ENCODE assay signal across 12 cellular contexts in genomic region chr3:132593950-132594328, GRCh38. TPM values are rescaled to one million over a fixed set of nuclear protein-coding genes. Genes with fewer than 3 reads are reported as not detected.
DNase-seq lines count a peak whose midpoint lies in the region; ATAC-seq and TF ChIP-seq lines count a peak whose summit lies in the region.
"Had no signal": no experiment of that assay in that cellular context is flagged by ENCODE, and none has a peak within 500 bp of the region (broad histone marks: within the 10 kb centered on the region; RNA-seq: fewer than 3 reads in every experiment).

No MANE protein-coding gene starts in this region.

- H3K36me3 ChIP-seq in SJSA1 (no peaks in the 10 kb centered on the region), osteoblast (ENCODE audit: insufficient read depth, low read length) (no peaks in the 10 kb centered on the region)

- DNase-seq in ELR (ENCODE audit: low read depth) (peak; percentile 94), SJSA1 (ENCODE audit: low read depth in 1 of 2, low spot score in 2 of 2) (peak; percentile 50 to 78), epidermal melanocyte (ENCODE audit: insufficient read length, low spot score) (peak; percentile 33), osteoblast (ENCODE audit: insufficient read length, low spot score, missing footprints) (peak; percentile 21), HuH-7 (ENCODE audit: low spot score) (no peak)
- DNase-seq in activated naive CD4-positive, alpha-beta T cell (lab: John Stamatoyannopoulos, UW), result no peak
- DNase-seq: heart left ventricle, NCI-H1436 treated with DMSO at 0.1 percent for 48 hours had no signal

- H3K79me2 ChIP-seq in osteoblast (ENCODE audit: insufficient read depth, low read length), result no peaks in the 10 kb centered on the region

- H3K27me3 ChIP-seq in SJSA1 (replicated peaks), result no peaks in the 10 kb centered on the region
- H3K27me3 ChIP-seq in osteoblast (ENCODE audit: insufficient read depth, low read length), result no peaks in the 10 kb centered on the region
- H3K27me3 ChIP-seq: heart left ventricle, tibial nerve had no signal

- no peak overlapping the region for H3K4me3 ChIP-seq in SJSA1
- peak overlapping the region; percentile 8 for H3K4me3 ChIP-seq in osteoblast (ENCODE audit: insufficient read depth, low read length)
- H3K4me3 ChIP-seq: heart left ventricle, tibial nerve had no signal

- TF ChIP-seq CTCF in osteoblast (IDR thresholded peaks at IDR 0.05; ENCODE audit: extremely low read depth, low read depth, low read length), result no peak

- H3K9me3 ChIP-seq in SJSA1 (replicated peaks) (no peaks in the 10 kb centered on the region), osteoblast (ENCODE audit: low read depth, low read length) (no peaks in the 10 kb centered on the region)
- H3K9me3 ChIP-seq: tibial nerve had no signal

- peak overlapping the region; percentile 88 for H3K27ac ChIP-seq in SJSA1
- H3K27ac ChIP-seq in osteoblast (ENCODE audit: low read depth, low read length), result peak overlapping the region; percentile 90
- H3K27ac ChIP-seq: heart left ventricle, tibial nerve had no signal

- H3K4me1 ChIP-seq in SJSA1 (replicated peaks) (peaks cover 32% of the 10 kb centered on the region), osteoblast (ENCODE audit: insufficient read depth, low read length) (peaks cover 26% of the 10 kb centered on the region)

- peak overlapping the region; percentile 38 for H2AFZ ChIP-seq in osteoblast (ENCODE audit: low read length)

- no peaks in the 10 kb centered on the region for H4K20me1 ChIP-seq in osteoblast (ENCODE audit: insufficient read depth, low read length)

- ATAC-seq in GM21737 (IDR thresholded peaks at IDR 0.05; ENCODE audit: unreplicated experiment), result no peak
- no peak for ATAC-seq in GM19395 (IDR thresholded peaks at IDR 0.05; ENCODE audit: unreplicated experiment)

- peak overlapping the region; percentile 68 for H3K4me2 ChIP-seq in osteoblast (ENCODE audit: insufficient read depth, low read length)

RNA-seq across cellular contexts. Expression of gene ACKR4, which starts 3.1 kb away (rescaled TPM):
- 0.18 TPM in 1 of 2 replicates, not detected in the other for total RNA-seq in SJSA1 (2014; rRNA removed; shearing (Covaris generic))
- total RNA-seq in osteoblast, result 0.72 TPM in 1 of 2 replicates, not detected in the other
- total RNA-seq: activated CD8-positive, alpha-beta memory T cell treated with anti-CD3 and anti-CD28 coated beads for 36 hours had no signal

Comparison
In these comparisons a context has a peak if more than half of its experiments do, and no peak if none do; other contexts are left out.
1. DNase-seq: peak in ELR (single experiment), SJSA1 (2 of 2), epidermal melanocyte (single experiment) and osteoblast (single experiment); none in HuH-7 (single experiment) and activated naive CD4-positive, alpha-beta T cell (0 of 4).